8 cellular contexts compared by ENCODE assay signal in the genomic region with DNA sequence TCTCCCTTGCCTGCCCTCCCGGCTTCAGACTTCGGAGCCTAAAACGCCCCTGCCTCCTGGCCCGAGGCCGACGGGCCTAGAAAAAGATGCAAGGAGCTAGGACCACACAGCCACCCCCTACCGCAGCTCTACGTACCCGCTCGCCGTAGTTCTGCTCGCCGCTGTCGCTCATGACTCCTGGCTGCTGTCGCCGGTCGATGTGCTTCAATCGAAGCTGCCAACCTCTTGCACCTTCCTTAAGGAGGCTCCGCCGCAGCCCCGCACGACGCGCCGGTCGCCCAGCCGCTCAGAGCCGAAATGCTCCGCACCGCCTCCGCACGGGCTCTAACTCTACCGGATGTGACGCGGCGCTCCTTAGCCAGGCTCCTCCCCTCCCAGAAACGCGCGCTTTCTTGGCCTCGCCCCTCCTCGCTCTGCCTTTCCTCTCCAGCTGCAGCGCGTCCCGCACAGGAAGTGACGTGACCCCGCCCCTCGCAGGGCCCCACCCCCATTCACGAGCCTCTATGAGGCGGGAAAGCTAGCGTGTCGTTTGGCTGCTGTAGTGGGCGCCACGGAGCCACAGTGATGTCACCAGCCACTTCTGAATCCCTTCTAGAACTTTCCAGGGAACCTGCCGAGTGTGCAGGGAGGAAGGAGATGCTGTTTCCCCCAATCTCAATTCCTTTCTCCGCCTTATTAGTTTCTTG. TPM values are rescaled to one million over a fixed set of nuclear protein-coding genes. Genes with fewer than 3 reads are reported as not detected.
DNase-seq lines count a peak whose midpoint lies in the region; ATAC-seq and TF ChIP-seq lines count a peak whose summit lies in the region.

TRA2B (minus strand) TSS at position 326 of the 686 bp plus-strand sequence; CDS start at position 172, 154 bp downstream.

- intact Hi-C loops in ascending aorta (cut with DNase I), result loop anchor here (1.0 to 10.0 kb wide), 7 partner anchors 171 to 997 kb away; partner anchors contain the start of genes DNAJB11, EIF4A2, ETV5 and SENP2
- intact Hi-C loops in right cardiac atrium (cut with DNase I), result no loop called here
- intact Hi-C loops in vagina (cut with DNase I), result loop anchor here (2.0 to 5.0 kb wide), 2 partner anchors 281 to 844 kb away; partner anchors contain the start of gene EIF4A2

- 1% methylated on average over 55 of the region's 55 CpGs for WGBS in right cardiac atrium

- H3K27me3 Mint-ChIP-seq in T-helper 2 cell treated with Interferon-gamma antibody and Interleukin-4, amounts not matched to agents 5 μg/mL and 100 μg/mL, for 36 hours (ENCODE audit: low read depth), result peaks cover 19% of the 10 kb centered on the region

- ATAC-seq in GM18505 (IDR thresholded peaks at IDR 0.05; ENCODE audit: unreplicated experiment), result peak; percentile 94
- ATAC-seq in HG02973 (IDR thresholded peaks at IDR 0.05; ENCODE audit: unreplicated experiment), result peak; percentile 88
- ATAC-seq in right cardiac atrium, result peak; percentile 99

- H3K27ac Mint-ChIP-seq in T-helper 2 cell treated with Interferon-gamma antibody and Interleukin-4, amounts not matched to agents 5 μg/mL and 100 μg/mL, for 36 hours, result peak within 1 kb of the TSS; percentile 100

- no peaks in the 10 kb centered on the region for H3K27me3 ChIP-seq in ascending aorta
- H3K27me3 ChIP-seq in right cardiac atrium (ENCODE audit: control insufficient read depth, insufficient read depth), result no peaks in the 10 kb centered on the region
- H3K27me3 ChIP-seq in vagina, result no peaks in the 10 kb centered on the region

- TF ChIP-seq CTCF in ascending aorta (IDR thresholded peaks at IDR 0.05), result peak in 2 of 3 experiments; percentile 39 to 40
- no peak for TF ChIP-seq CTCF in vagina (IDR thresholded peaks at IDR 0.05)

- peak within 1 kb of the TSS; percentile 100 for H3K4me3 Mint-ChIP-seq in T-helper 2 cell treated with Interferon-gamma antibody and Interleukin-4, amounts not matched to agents 5 μg/mL and 100 μg/mL, for 36 hours

- H3K27ac ChIP-seq in ascending aorta (peak within 1 kb of the TSS; percentile 100), right cardiac atrium (ENCODE audit: low read length) (peak within 1 kb of the TSS; percentile 95), vagina (peak within 1 kb of the TSS; percentile 99)

- H3K9me3 Mint-ChIP-seq in T-helper 2 cell treated with Interferon-gamma antibody and Interleukin-4, amounts not matched to agents 5 μg/mL and 100 μg/mL, for 36 hours, result peaks cover 4% of the 10 kb centered on the region

- H3K9me3 ChIP-seq in ascending aorta (no peaks in the 10 kb centered on the region), right cardiac atrium (ENCODE audit: control insufficient read depth, low read length) (no peaks in the 10 kb centered on the region), vagina (no peaks in the 10 kb centered on the region)

- no peaks in the 10 kb centered on the region for H3K36me3 ChIP-seq in ascending aorta
- no peaks in the 10 kb centered on the region for H3K36me3 ChIP-seq in vagina

- H3K36me3 Mint-ChIP-seq in T-helper 2 cell treated with Interferon-gamma antibody and Interleukin-4, amounts not matched to agents 5 μg/mL and 100 μg/mL, for 36 hours (ENCODE audit: low read depth), result peaks cover 51% of the 10 kb centered on the region

- peak within 1 kb of the TSS; percentile 99 for H3K4me3 ChIP-seq in ascending aorta
- H3K4me3 ChIP-seq in right cardiac atrium (ENCODE audit: low read length), result peak within 1 kb of the TSS; percentile 77
- peak within 1 kb of the TSS; percentile 90 to 92 for H3K4me3 ChIP-seq in vagina

- TF ChIP-seq POLR2A in GM18505 (IDR thresholded peaks at IDR 0.05; ENCODE audit: borderline replicate concordance, extremely low read depth, insufficient read depth, insufficient read length) (peak; percentile 100), vagina (IDR thresholded peaks at IDR 0.05) (peak; percentile 94 to 100)

- H3K4me1 ChIP-seq in ascending aorta (peaks cover 3 to 8% of the 10 kb centered on the region in 2 donors), right cardiac atrium (ENCODE audit: control insufficient read depth, insufficient read depth, low read length) (no peaks in the 10 kb centered on the region), vagina (peaks cover 29% of the 10 kb centered on the region)

- DNase-seq in NCI-H1930 (lab: John Stamatoyannopoulos, UW) (peak; percentile 95 to 96), ascending aorta (ENCODE audit: low spot score in 2 of 2) (peak; percentile 97 to 99), right cardiac atrium (peak; percentile 99 to 100 (median 99)), putamen (ENCODE audit: low spot score) (peak; percentile 99), vagina (ENCODE audit: extremely low spot score in 2 of 2) (peak; percentile 99)
- peak; percentile 98 for DNase-seq in T-helper 2 cell treated with Interferon-gamma antibody and Interleukin-4, amounts not matched to agents 5 μg/mL and 100 μg/mL, for 36 hours (ENCODE audit: low spot score)

- peaks cover 30% of the 10 kb centered on the region for H3K4me1 Mint-ChIP-seq in T-helper 2 cell treated with Interferon-gamma antibody and Interleukin-4, amounts not matched to agents 5 μg/mL and 100 μg/mL, for 36 hours (ENCODE audit: low read depth)

RNA-seq across cellular contexts. Expression of gene TRA2B, which starts in this region (rescaled TPM):
- total RNA-seq in ascending aorta, result 138 TPM
- total RNA-seq in right cardiac atrium, result 10 to 100 TPM; 50.5 to 79.7 (median 53.2) TPM
- polyA plus RNA-seq in right cardiac atrium, result 45.8 TPM
- 145 TPM for total RNA-seq in vagina

Comparison
In these comparisons a context has a peak if more than half of its experiments do, and no peak if none do; other contexts are left out.
1. Peak in every context shown above with its lines: DNase-seq, ATAC-seq, H3K4me3 ChIP-seq and H3K27ac ChIP-seq.
2. CTCF ChIP-seq: peak in ascending aorta (2 of 3); none in vagina (0 of 3).
3. intact Hi-C loops: an anchor here in ascending aorta (1.0 to 10.0 kb wide) and vagina (2.0 to 5.0 kb wide); none called in right cardiac atrium.